Comparison of ENCODE assay signal across 18 cellular contexts in the genomic region with DNA sequence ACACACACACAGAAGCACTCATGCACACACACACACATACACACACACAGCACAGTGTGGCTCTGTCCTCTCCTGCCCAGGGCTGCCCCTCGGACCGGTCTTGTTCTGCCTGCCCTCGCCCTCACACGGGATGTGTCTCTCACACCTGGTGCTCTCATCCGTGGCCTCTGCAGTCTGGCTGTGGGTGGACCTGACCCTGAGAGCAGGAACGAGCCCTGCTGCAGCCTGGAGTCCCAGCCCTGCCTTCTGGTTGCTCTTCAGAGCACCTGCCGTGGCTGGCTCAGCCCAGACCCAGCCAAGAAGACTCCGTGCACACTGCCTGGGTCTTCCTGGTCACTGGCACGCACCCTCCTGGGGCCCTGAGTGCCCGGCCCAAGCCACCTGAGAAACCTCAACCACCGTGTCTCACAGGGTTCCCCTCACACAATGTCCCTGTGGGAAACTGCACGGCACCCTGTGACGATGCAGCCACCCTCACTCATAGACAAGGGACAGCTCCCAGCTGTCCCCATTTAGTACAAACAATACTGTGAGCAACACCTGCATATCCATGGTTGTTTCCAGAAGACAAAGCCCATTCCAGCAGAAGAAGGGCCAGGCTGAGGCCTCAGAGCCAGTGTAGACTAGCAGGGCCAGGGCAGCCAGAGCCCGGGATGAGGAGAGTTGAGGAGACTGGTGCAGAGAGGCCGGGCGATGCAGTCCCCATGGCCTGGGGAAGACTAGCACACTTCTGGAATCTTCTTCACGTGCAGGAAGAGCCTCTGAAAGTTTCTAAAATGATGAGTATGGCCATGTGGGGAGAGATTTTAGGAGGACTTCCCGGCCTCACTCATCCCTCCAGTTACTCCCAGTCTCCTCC.
A peak's percentile ranks its signal among the peaks of the same experiment; 100 is the strongest.
DNase-seq lines count a peak whose midpoint lies in the region; ATAC-seq and TF ChIP-seq lines count a peak whose summit lies in the region.
"Had no signal": no experiment of that assay in that cellular context is flagged by ENCODE, and none has a peak within 500 bp of the region (broad histone marks: within the 10 kb centered on the region; RNA-seq: fewer than 3 reads in every experiment).

No MANE protein-coding gene starts in this region.

- no peaks in the 10 kb centered on the region for H3F3A ChIP-seq in PC-9 (ENCODE audit: insufficient read depth, low read depth)

- H3K4me2 ChIP-seq in PC-9, result no peak overlapping the region

- POLR2A ChIA-PET in PC-9 (lab: Charles Lee; ENCODE audit: unreplicated experiment), result no interaction called here

- peak; percentile 84 for DNase-seq in COLO668 (lab: John Stamatoyannopoulos, UW; ENCODE audit: unreplicated experiment)
- DNase-seq in DMS79 treated with DMSO at 0.1 percent for 48 hours (lab: John Stamatoyannopoulos, UW), result peak; percentile 51
- DNase-seq in NCI-H510A treated with DMSO at 0.1 percent for 48 hours (lab: John Stamatoyannopoulos, UW), result peak; percentile 45
- DNase-seq in mesenteric fat pad (ENCODE audit: low spot score), result peak; percentile 78
- DNase-seq in GM19240 (ENCODE audit: insufficient read length, low spot score), result no peak
- no peak for DNase-seq in midbrain (lab: John Stamatoyannopoulos, UW)
- DNase-seq in PC-9, result no peak
- DNase-seq: activated CD4-positive, alpha-beta T cell treated with anti-CD3 and anti-CD28 coated beads for 4 hours; CD8-positive, alpha-beta T cell; H7; left ventricle myocardium superior; mucosa of descending colon; NCI-H1092 treated with DMSO at 0.1 percent for 48 hours; NCI-H2227 treated with DMSO at 0.1 percent for 48 hours; small intestine; stimulated activated CD4-positive, alpha-beta T cell treated with anti-CD3 and anti-CD28 coated beads, Interleukin-2, amount 100 ng/mL, for 48 hours had no signal

- H3K4me1 ChIP-seq in PC-9 (replicated peaks; ENCODE audit: insufficient read depth), result no peaks in the 10 kb centered on the region

- no peaks in the 10 kb centered on the region for H3K9me3 ChIP-seq in PC-9 (ENCODE audit: insufficient read depth, low read depth)
- H3K9me3 ChIP-seq: mucosa of descending colon, neutrophil had no signal

- no TSS peak for BruUV-seq in PC-9 (replicated peaks; lab: Mats Ljungman, UMichigan)

- ATAC-seq in HG02798 (IDR thresholded peaks at IDR 0.05; ENCODE audit: poor library complexity, unreplicated experiment), result no peak
- ATAC-seq: CD8-positive, alpha-beta T cell; left ventricle myocardium superior; mucosa of descending colon had no signal

- H3K79me2 ChIP-seq in PC-9 (ENCODE audit: low read depth), result no peaks in the 10 kb centered on the region

- H3K27me3 ChIP-seq in PC-9 (ENCODE audit: insufficient read depth, low read depth), result peaks cover 64% of the 10 kb centered on the region
- H3K27me3 ChIP-seq: neutrophil had no signal

- no peaks in the 10 kb centered on the region for H3K9me2 ChIP-seq in PC-9 (ENCODE audit: insufficient read depth)

- CTCF ChIA-PET in PC-9 (lab: Charles Lee), result no interaction called here

- no peaks in the 10 kb centered on the region for H3K36me3 ChIP-seq in PC-9 (ENCODE audit: low read depth)
- H3K36me3 ChIP-seq: neutrophil had no signal

- intact Hi-C loops in PC-9 (cut with micrococcal nuclease; ENCODE audit: unreplicated experiment), result no loop called here

- H3K4me3 ChIP-seq in PC-9, result no peak overlapping the region
- H3K4me3 ChIP-seq: mucosa of descending colon had no signal

- H3K27ac ChIP-seq in PC-9, result no peak overlapping the region
- H3K27ac ChIP-seq: neutrophil had no signal

- no peak overlapping the region for H2AFZ ChIP-seq in PC-9

- no peaks in the 10 kb centered on the region for H4K20me1 ChIP-seq in PC-9 (ENCODE audit: insufficient read depth)

- no peak for TF ChIP-seq CTCF in PC-9 (conservative IDR thresholded peaks at IDR 0.05)

Comparison
In these comparisons a context has a peak if more than half of its experiments do, and no peak if none do; other contexts are left out.
1. DNase-seq: peak in COLO668 (single experiment), DMS79 treated with DMSO at 0.1 percent for 48 hours (single experiment), NCI-H510A treated with DMSO at 0.1 percent for 48 hours (single experiment) and mesenteric fat pad (single experiment); none in GM19240 (single experiment), midbrain (single experiment) and PC-9 (0 of 2).